12 cellular contexts compared by ENCODE assay signal in genomic region chr6:32092760-32093497, GRCh38. TPM values are rescaled to one million over a fixed set of nuclear protein-coding genes. Genes with fewer than 3 reads are reported as not detected.
DNase-seq lines count a peak whose midpoint lies in the region; ATAC-seq and TF ChIP-seq lines count a peak whose summit lies in the region.
"Had no signal": no experiment of that assay in that cellular context is flagged by ENCODE, and none has a peak within 500 bp of the region (broad histone marks: within the 10 kb centered on the region; RNA-seq: fewer than 3 reads in every experiment).

No MANE protein-coding gene starts in this region.

- H3K36me3 Mint-ChIP-seq in Calu3 (ENCODE audit: insufficient read depth, unreplicated experiment), result peaks cover 12% of the 10 kb centered on the region
- H3K36me3 Mint-ChIP-seq: CD8-positive, alpha-beta memory T cell had no signal

- no peak overlapping the region for H3K27ac Mint-ChIP-seq in Calu3 (ENCODE audit: unreplicated experiment)

- TF ChIP-seq EP300 in sigmoid colon (IDR thresholded peaks at IDR 0.05), result no peak

- DNase-seq in Calu3 (no peak), adipocyte (ENCODE audit: low read depth) (peak; percentile 87), head of caudate nucleus (peak in 22 of 42 donors; percentile 16 to 61 (median 36)), sigmoid colon (peak; percentile 77), foreskin keratinocyte (no peak), NCI-H524 (lab: John Stamatoyannopoulos, UW) (no peak)
- DNase-seq: CD8-positive, alpha-beta memory T cell; NCI-H1694 had no signal

- H3K27ac ChIP-seq in sigmoid colon (peak overlapping the region; percentile 43 to 79 (median 67)), foreskin keratinocyte (no peak overlapping the region)
- H3K27ac ChIP-seq: cardiac muscle cell, SK-N-MC had no signal

- H3K4me3 ChIP-seq in adipocyte (ENCODE audit: low read length) (peak overlapping the region; percentile 5), sigmoid colon (no peak overlapping the region)
- H3K4me3 ChIP-seq: cardiac muscle cell, SK-N-MC had no signal

- H3K27me3 Mint-ChIP-seq in Calu3 (ENCODE audit: unreplicated experiment), result peaks cover 100% of the 10 kb centered on the region

- TF ChIP-seq CTCF in Calu3 (IDR thresholded peaks at IDR 0.05; ENCODE audit: unreplicated experiment), result no peak
- TF ChIP-seq CTCF in sigmoid colon (IDR thresholded peaks at IDR 0.05), result no peak
- no peak for TF ChIP-seq CTCF in foreskin keratinocyte (conservative IDR thresholded peaks at IDR 0.05)

- peaks cover 21% of the 10 kb centered on the region for H3K4me1 Mint-ChIP-seq in Calu3 (ENCODE audit: low read depth, unreplicated experiment)

- no peaks in the 10 kb centered on the region for H3K9me3 ChIP-seq in adipocyte (ENCODE audit: control insufficient read depth, low read length)
- no peaks in the 10 kb centered on the region for H3K9me3 ChIP-seq in sigmoid colon

- CTCF ChIA-PET in Calu3 (lab: Charles Lee), result no interaction called here

- intact Hi-C loops in Calu3 (cut with micrococcal nuclease; ENCODE audit: unreplicated experiment) (no loop called here), head of caudate nucleus (cut with DNase I) (no loop called here), sigmoid colon (cut with DNase I) (no loop called here)

- WGBS in sigmoid colon, 2 donors, result 22 to 56% methylated on average over 8 of the region's 8 CpGs

- H3K9ac ChIP-seq in adipocyte (ENCODE audit: low read length), result peak overlapping the region; percentile 72

- no peaks in the 10 kb centered on the region for H3K36me3 ChIP-seq in adipocyte (ENCODE audit: control insufficient read depth, insufficient read depth, low read length, severe bottlenecking)
- H3K36me3 ChIP-seq in sigmoid colon, result peaks cover 0 to 5% (median 0%) of the 10 kb centered on the region in 4 donors
- H3K36me3 ChIP-seq: cardiac muscle cell had no signal

- H3K4me3 Mint-ChIP-seq in Calu3 (ENCODE audit: low read depth, unreplicated experiment), result no peak overlapping the region

- H3K4me1 ChIP-seq in adipocyte (ENCODE audit: control insufficient read depth, insufficient read depth, low read length) (peaks cover 26% of the 10 kb centered on the region), sigmoid colon (peaks cover 0 to 46% (median 39%) of the 10 kb centered on the region in 4 donors), foreskin keratinocyte (no peaks in the 10 kb centered on the region)

- ATAC-seq in foreskin keratinocyte, result no peak
- ATAC-seq in GM19035 (IDR thresholded peaks at IDR 0.05; ENCODE audit: unreplicated experiment), result no peak
- ATAC-seq in esophagus mucosa, result no peak

- TSS peak; percentile 37 for BruUV-seq in Calu3 (replicated peaks; lab: Mats Ljungman, UMichigan)

- H3K27me3 ChIP-seq in adipocyte (replicated peaks; ENCODE audit: control insufficient read depth, insufficient read depth, low read length) (no peaks in the 10 kb centered on the region), sigmoid colon (peaks cover 9 to 32% (median 29%) of the 10 kb centered on the region in 3 donors), foreskin keratinocyte (peaks cover 67% of the 10 kb centered on the region)

- no peaks in the 10 kb centered on the region for H3K9me3 Mint-ChIP-seq in Calu3 (ENCODE audit: low read depth, unreplicated experiment)
- H3K9me3 Mint-ChIP-seq: CD8-positive, alpha-beta memory T cell had no signal

- TF ChIP-seq POLR2A in sigmoid colon (IDR thresholded peaks at IDR 0.05), result no peak

RNA-seq across cellular contexts. Expression of gene TNXB, which starts 16.2 kb away (rescaled TPM):
- total RNA-seq in Calu3 (2022) (10.6 and 11.3 TPM in 2 replicates), sigmoid colon (100 to 1,000 TPM in 3 of 4 donors, 10 to 100 TPM in 1; 66.0 to 224 (median 116) TPM), foreskin keratinocyte (0.07 and 0.31 TPM in 2 replicates), esophagus mucosa (7.6 TPM)
- polyA plus RNA-seq in sigmoid colon (10 to 100 TPM in 1 of 3 donors, 1 to 10 TPM in 2; 1.4 to 16.4 (median 7.2) TPM), foreskin keratinocyte (0.03 and 0.07 TPM in 2 replicates)
- polyA plus RNA-seq: CD8-positive, alpha-beta memory T cell had no signal

RNA-seq across cellular contexts. Expression of gene ATF6B, which starts 35.1 kb away (rescaled TPM):
- 185 and 196 TPM in 2 replicates for total RNA-seq in Calu3 (2022)
- 10 to 100 TPM; 24.5 to 73.4 (median 24.8) TPM for total RNA-seq in sigmoid colon
- 10 to 100 TPM; 10.9 to 93.6 (median 14.4) TPM for polyA plus RNA-seq in sigmoid colon
- total RNA-seq in foreskin keratinocyte, result 39.5 and 41.7 TPM in 2 replicates
- 51.9 and 54.1 TPM in 2 replicates for polyA plus RNA-seq in foreskin keratinocyte
- 76.0 TPM for total RNA-seq in esophagus mucosa

RNA-seq across cellular contexts. Expression of gene FKBPL, which starts 37.2 kb away (rescaled TPM):
- 13.8 and 15.6 TPM in 2 replicates for total RNA-seq in Calu3 (2022)
- total RNA-seq in sigmoid colon, result 1 to 10 TPM; 2.1 to 5.5 (median 4.2) TPM
- 10 to 100 TPM in 1 of 3 donors, 1 to 10 TPM in 2; 4.9 to 10.4 (median 6.0) TPM for polyA plus RNA-seq in sigmoid colon
- 7.5 and 8.6 TPM in 2 replicates for total RNA-seq in foreskin keratinocyte
- 11.0 and 12.5 TPM in 2 replicates for polyA plus RNA-seq in foreskin keratinocyte
- 10.1 TPM for total RNA-seq in esophagus mucosa

RNA-seq across cellular contexts. Expression of gene CYP21A2, which starts 54.7 kb away (rescaled TPM):
- 0.76 and 0.78 TPM in 2 replicates for total RNA-seq in Calu3 (2022)
- total RNA-seq in sigmoid colon, result 1 to 10 TPM; 1.1 to 4.9 (median 3.2) TPM
- polyA plus RNA-seq in sigmoid colon, result 1 to 10 TPM in 1 of 3 donors, under 1 TPM in 1, not detected in 1; 0.57 to 1.2 TPM
- not detected in 2 replicates for total RNA-seq in foreskin keratinocyte
- 0.04 TPM in 1 of 2 replicates, not detected in the other for polyA plus RNA-seq in foreskin keratinocyte
- total RNA-seq in esophagus mucosa, result 0.60 TPM
- polyA plus RNA-seq: CD8-positive, alpha-beta memory T cell had no signal

RNA-seq across cellular contexts. Expression of gene PRRT1, which starts 58.8 kb away (rescaled TPM):
- total RNA-seq in Calu3 (2022), result 1.7 and 2.9 TPM in 2 replicates
- total RNA-seq in sigmoid colon, result 1 to 10 TPM; 1.8 to 6.1 (median 3.1) TPM
- 1 to 10 TPM in 2 of 3 donors, under 1 TPM in 1; 0.46 to 3.3 (median 1.8) TPM for polyA plus RNA-seq in sigmoid colon
- total RNA-seq in foreskin keratinocyte, result 0.21 and 0.37 TPM in 2 replicates
- 0.45 and 0.75 TPM in 2 replicates for polyA plus RNA-seq in foreskin keratinocyte
- total RNA-seq in esophagus mucosa, result 0.40 TPM

Comparison
In these comparisons a context has a peak if more than half of its experiments do, and no peak if none do; other contexts are left out.
1. DNase-seq: peak in adipocyte (single experiment), head of caudate nucleus (22 of 42) and sigmoid colon (single experiment); none in Calu3 (single experiment), foreskin keratinocyte (0 of 2) and NCI-H524 (0 of 2).